ENCODE assay signal across 12 cellular contexts in genomic region chr7:73702665-73703064, GRCh38.
"Had no signal": no experiment of that assay in that cellular context is flagged by ENCODE, and none has a peak within 500 bp of the region (broad histone marks: within the 10 kb centered on the region; RNA-seq: fewer than 3 reads in every experiment).

No MANE protein-coding gene starts in this region.

- H3K27me3 ChIP-seq: body of pancreas had no signal

- FAIRE-seq: TTC549 had no signal

- H3K4me3 ChIP-seq: body of pancreas, lung, psoas muscle had no signal

- H3K27ac ChIP-seq: psoas muscle had no signal

- H3K9me3 ChIP-seq: body of pancreas, psoas muscle had no signal

- H3K4me1 ChIP-seq: body of pancreas, psoas muscle had no signal

- DNase-seq: activated CD4-positive, alpha-beta T cell treated with anti-CD3 and anti-CD28 coated beads, Interleukin-2, amount 50 U/mL, for 48 hours; activated naive CD4-positive, alpha-beta T cell; activated T-cell treated with anti-CD3 and anti-CD28 coated beads for 4 hours; body of pancreas; islet precursor cell; nephron progenitor cell; psoas muscle; trophoblast cell had no signal

- ATAC-seq: activated T-helper 17 cell treated with anti-CD3 and anti-CD28 coated beads, Interleukin-2, amount 50 U/mL, for 72 hours; body of pancreas; psoas muscle; right cardiac atrium had no signal
